In the genomic region with DNA sequence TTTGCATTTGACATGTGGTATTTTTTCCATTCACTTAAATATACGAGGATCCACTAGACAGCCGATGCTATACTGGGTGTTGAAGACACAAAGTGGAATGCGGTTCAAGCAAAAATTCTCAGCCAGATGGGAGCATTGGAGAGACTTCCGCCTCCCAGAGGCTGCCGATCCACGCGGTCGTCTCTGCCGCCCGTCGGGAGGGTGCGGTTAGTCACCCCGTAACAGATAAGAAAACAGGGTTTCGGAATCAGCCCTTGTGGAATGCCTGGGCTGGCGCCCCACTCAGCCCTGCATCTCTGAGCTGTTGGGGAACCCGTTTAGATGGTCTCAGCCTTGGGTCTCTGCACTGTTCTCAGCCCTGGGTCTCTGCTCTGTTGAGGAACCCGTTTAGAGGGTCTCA, we compare ENCODE assay signal across 1 cellular context.
TF ChIP-seq lines count a peak whose summit lies in the region.

No MANE protein-coding gene starts in this region.

TF ChIP-seq in K562, 482 proteins besides CTCF, POLR2A, EP300 and RAD21 (continued from another document and continues in another):
- TF ChIP-seq, protein P1, sequence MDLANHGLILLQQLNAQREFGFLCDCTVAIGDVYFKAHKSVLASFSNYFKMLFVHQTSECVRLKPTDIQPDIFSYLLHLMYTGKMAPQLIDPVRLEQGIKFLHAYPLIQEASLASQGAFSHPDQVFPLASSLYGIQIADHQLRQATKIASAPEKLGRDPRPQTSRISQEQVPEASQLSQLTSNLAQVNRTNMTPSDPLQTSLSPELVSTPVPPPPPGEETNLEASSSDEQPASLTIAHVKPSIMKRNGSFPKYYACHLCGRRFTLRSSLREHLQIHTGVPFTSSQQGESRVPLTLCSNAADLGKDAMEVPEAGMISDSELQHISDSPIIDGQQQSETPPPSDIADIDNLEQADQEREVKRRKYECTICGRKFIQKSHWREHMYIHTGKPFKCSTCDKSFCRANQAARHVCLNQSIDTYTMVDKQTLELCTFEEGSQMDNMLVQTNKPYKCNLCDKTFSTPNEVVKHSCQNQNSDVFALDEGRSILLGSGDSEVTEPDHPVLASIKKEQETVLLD (IDR thresholded peaks at IDR 0.05): peak; percentile 18; the same call in 1 of the 2 replicates
- TF ChIP-seq GATAD2B (IDR thresholded peaks at IDR 0.05; ENCODE audit: borderline replicate concordance): peak; percentile 45; the same call in 1 of the 2 replicates
- peak; percentile 16 for TF ChIP-seq HMGN3 (IDR thresholded peaks at IDR 0.05; ENCODE audit: borderline replicate concordance, extremely low read depth, insufficient read length, low read depth, low read length)
- TF ChIP-seq, protein P2, sequence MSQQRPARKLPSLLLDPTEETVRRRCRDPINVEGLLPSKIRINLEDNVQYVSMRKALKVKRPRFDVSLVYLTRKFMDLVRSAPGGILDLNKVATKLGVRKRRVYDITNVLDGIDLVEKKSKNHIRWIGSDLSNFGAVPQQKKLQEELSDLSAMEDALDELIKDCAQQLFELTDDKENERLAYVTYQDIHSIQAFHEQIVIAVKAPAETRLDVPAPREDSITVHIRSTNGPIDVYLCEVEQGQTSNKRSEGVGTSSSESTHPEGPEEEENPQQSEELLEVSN (IDR thresholded peaks at IDR 0.05; ENCODE audit: borderline replicate concordance in 1 of 2, extremely low read depth in 1 of 2, insufficient read depth in 1 of 2, insufficient read length in 1 of 2, low read depth in 1 of 2, low read length in 1 of 2, poor library complexity in 1 of 2, severe bottlenecking in 1 of 2): peak; percentile 35 to 83
- TF ChIP-seq, protein P3, sequence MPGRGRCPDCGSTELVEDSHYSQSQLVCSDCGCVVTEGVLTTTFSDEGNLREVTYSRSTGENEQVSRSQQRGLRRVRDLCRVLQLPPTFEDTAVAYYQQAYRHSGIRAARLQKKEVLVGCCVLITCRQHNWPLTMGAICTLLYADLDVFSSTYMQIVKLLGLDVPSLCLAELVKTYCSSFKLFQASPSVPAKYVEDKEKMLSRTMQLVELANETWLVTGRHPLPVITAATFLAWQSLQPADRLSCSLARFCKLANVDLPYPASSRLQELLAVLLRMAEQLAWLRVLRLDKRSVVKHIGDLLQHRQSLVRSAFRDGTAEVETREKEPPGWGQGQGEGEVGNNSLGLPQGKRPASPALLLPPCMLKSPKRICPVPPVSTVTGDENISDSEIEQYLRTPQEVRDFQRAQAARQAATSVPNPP (IDR thresholded peaks at IDR 0.05; ENCODE audit: borderline replicate concordance, insufficient read depth, insufficient read length): no peak
- peak; percentile 35; the same call in 1 of the 2 replicates for TF ChIP-seq ELF2 (CRISPR knock-in tag; IDR thresholded peaks at IDR 0.05)
- TF ChIP-seq, protein P4, sequence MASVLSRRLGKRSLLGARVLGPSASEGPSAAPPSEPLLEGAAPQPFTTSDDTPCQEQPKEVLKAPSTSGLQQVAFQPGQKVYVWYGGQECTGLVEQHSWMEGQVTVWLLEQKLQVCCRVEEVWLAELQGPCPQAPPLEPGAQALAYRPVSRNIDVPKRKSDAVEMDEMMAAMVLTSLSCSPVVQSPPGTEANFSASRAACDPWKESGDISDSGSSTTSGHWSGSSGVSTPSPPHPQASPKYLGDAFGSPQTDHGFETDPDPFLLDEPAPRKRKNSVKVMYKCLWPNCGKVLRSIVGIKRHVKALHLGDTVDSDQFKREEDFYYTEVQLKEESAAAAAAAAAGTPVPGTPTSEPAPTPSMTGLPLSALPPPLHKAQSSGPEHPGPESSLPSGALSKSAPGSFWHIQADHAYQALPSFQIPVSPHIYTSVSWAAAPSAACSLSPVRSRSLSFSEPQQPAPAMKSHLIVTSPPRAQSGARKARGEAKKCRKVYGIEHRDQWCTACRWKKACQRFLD (CRISPR knock-in tag; IDR thresholded peaks at IDR 0.05): 0 out of 2 replicates have a peak, but pooled peaks have one; percentile 50
- peak; percentile 55; the same call in 1 of the 2 replicates for TF ChIP-seq ELF1 (tag; IDR thresholded peaks at IDR 0.05)
- 0 out of 2 replicates have a peak, but pooled peaks have one; percentile 44 for TF ChIP-seq MYNN (IDR thresholded peaks at IDR 0.05)
- TF ChIP-seq MYNN (CRISPR knock-in tag; IDR thresholded peaks at IDR 0.05): no peak
- no peak for TF ChIP-seq NR2C2 (CRISPR knock-in tag; IDR thresholded peaks at IDR 0.05)
- TF ChIP-seq NR2C2 (tag; IDR thresholded peaks at IDR 0.05): no peak
- no peak for TF ChIP-seq CREB1 (IDR thresholded peaks at IDR 0.05)
- 0 out of 2 replicates have a peak, but pooled peaks have one; percentile 26 for TF ChIP-seq CREB1 (CRISPR knock-in tag; IDR thresholded peaks at IDR 0.05)
- TF ChIP-seq JUND (IDR thresholded peaks at IDR 0.05; ENCODE audit: borderline replicate concordance, low read depth, low read length): peak; percentile 78
- TF ChIP-seq JUND (tag; IDR thresholded peaks at IDR 0.05; ENCODE audit: borderline replicate concordance, low read depth, low read length): peak; percentile 68; the same call in 1 of the 3 replicates
- TF ChIP-seq SIN3A (IDR thresholded peaks at IDR 0.05; ENCODE audit: borderline replicate concordance in 2 of 2, control insufficient read depth in 1 of 2, low read depth in 2 of 2, low read length in 2 of 2): peak in 1 of 2 experiments; percentile 85; a peak in 1 of 4 replicates
- TF ChIP-seq, protein P5, sequence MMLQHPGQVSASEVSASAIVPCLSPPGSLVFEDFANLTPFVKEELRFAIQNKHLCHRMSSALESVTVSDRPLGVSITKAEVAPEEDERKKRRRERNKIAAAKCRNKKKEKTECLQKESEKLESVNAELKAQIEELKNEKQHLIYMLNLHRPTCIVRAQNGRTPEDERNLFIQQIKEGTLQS (IDR thresholded peaks at IDR 0.05): peak; percentile 39; the same call in 1 of the 2 replicates
- TF ChIP-seq, protein P5 (CRISPR knock-in tag; conservative IDR thresholded peaks at IDR 0.05): no peak
- no peak for TF ChIP-seq RNF2 (IDR thresholded peaks at IDR 0.05)
- TF ChIP-seq, protein P6, sequence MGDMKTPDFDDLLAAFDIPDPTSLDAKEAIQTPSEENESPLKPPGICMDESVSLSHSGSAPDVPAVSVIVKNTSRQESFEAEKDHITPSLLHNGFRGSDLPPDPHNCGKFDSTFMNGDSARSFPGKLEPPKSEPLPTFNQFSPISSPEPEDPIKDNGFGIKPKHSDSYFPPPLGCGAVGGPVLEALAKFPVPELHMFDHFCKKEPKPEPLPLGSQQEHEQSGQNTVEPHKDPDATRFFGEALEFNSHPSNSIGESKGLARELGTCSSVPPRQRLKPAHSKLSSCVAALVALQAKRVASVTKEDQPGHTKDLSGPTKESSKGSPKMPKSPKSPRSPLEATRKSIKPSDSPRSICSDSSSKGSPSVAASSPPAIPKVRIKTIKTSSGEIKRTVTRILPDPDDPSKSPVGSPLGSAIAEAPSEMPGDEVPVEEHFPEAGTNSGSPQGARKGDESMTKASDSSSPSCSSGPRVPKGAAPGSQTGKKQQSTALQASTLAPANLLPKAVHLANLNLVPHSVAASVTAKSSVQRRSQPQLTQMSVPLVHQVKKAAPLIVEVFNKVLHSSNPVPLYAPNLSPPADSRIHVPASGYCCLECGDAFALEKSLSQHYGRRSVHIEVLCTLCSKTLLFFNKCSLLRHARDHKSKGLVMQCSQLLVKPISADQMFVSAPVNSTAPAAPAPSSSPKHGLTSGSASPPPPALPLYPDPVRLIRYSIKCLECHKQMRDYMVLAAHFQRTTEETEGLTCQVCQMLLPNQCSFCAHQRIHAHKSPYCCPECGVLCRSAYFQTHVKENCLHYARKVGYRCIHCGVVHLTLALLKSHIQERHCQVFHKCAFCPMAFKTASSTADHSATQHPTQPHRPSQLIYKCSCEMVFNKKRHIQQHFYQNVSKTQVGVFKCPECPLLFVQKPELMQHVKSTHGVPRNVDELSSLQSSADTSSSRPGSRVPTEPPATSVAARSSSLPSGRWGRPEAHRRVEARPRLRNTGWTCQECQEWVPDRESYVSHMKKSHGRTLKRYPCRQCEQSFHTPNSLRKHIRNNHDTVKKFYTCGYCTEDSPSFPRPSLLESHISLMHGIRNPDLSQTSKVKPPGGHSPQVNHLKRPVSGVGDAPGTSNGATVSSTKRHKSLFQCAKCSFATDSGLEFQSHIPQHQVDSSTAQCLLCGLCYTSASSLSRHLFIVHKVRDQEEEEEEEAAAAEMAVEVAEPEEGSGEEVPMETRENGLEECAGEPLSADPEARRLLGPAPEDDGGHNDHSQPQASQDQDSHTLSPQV (IDR thresholded peaks at IDR 0.05): peak; percentile 73
- TF ChIP-seq ZNF695 (CRISPR knock-in tag; IDR thresholded peaks at IDR 0.05): no peak
- TF ChIP-seq MBD2 (IDR thresholded peaks at IDR 0.05; ENCODE audit: borderline replicate concordance, low read depth): peak; percentile 31; the same call in 1 of the 2 replicates
- no peak for TF ChIP-seq FOXA3 (CRISPR knock-in tag; conservative IDR thresholded peaks at IDR 0.05 in 1 of 2, IDR thresholded peaks at IDR 0.05 in 1 of 2)
- TF ChIP-seq ARID1B (IDR thresholded peaks at IDR 0.05): peak; percentile 64
- TF ChIP-seq HDGF (IDR thresholded peaks at IDR 0.05): 0 out of 2 replicates have a peak, but pooled peaks have one; percentile 26
- TF ChIP-seq CBFA2T3 (IDR thresholded peaks at IDR 0.05): peak; percentile 42
- 0 out of 2 replicates have a peak, but pooled peaks have one; percentile 25 for TF ChIP-seq SMARCC2 (IDR thresholded peaks at IDR 0.05; ENCODE audit: low read depth)
- peak; percentile 38; the same call in 1 of the 2 replicates for TF ChIP-seq ZKSCAN1 (IDR thresholded peaks at IDR 0.05; ENCODE audit: low read depth, low read length)
- TF ChIP-seq, protein P7, sequence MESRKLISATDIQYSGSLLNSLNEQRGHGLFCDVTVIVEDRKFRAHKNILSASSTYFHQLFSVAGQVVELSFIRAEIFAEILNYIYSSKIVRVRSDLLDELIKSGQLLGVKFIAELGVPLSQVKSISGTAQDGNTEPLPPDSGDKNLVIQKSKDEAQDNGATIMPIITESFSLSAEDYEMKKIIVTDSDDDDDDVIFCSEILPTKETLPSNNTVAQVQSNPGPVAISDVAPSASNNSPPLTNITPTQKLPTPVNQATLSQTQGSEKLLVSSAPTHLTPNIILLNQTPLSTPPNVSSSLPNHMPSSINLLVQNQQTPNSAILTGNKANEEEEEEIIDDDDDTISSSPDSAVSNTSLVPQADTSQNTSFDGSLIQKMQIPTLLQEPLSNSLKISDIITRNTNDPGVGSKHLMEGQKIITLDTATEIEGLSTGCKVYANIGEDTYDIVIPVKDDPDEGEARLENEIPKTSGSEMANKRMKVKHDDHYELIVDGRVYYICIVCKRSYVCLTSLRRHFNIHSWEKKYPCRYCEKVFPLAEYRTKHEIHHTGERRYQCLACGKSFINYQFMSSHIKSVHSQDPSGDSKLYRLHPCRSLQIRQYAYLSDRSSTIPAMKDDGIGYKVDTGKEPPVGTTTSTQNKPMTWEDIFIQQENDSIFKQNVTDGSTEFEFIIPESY (CRISPR knock-in tag; IDR thresholded peaks at IDR 0.05): 0 out of 2 replicates have a peak, but pooled peaks have one; percentile 19
- TF ChIP-seq HDAC2 (IDR thresholded peaks at IDR 0.05): peak; percentile 63; the same call in 1 of the 2 replicates
- TF ChIP-seq TEAD4 (IDR thresholded peaks at IDR 0.05; ENCODE audit: low read length): peak; percentile 56
- no peak for TF ChIP-seq TEAD4 (CRISPR knock-in tag; IDR thresholded peaks at IDR 0.05; ENCODE audit: borderline replicate concordance)
- TF ChIP-seq PHF21A (IDR thresholded peaks at IDR 0.05; ENCODE audit: borderline replicate concordance, low read depth): 0 out of 2 replicates have a peak, but pooled peaks have one; percentile 21
- TF ChIP-seq, protein P8, sequence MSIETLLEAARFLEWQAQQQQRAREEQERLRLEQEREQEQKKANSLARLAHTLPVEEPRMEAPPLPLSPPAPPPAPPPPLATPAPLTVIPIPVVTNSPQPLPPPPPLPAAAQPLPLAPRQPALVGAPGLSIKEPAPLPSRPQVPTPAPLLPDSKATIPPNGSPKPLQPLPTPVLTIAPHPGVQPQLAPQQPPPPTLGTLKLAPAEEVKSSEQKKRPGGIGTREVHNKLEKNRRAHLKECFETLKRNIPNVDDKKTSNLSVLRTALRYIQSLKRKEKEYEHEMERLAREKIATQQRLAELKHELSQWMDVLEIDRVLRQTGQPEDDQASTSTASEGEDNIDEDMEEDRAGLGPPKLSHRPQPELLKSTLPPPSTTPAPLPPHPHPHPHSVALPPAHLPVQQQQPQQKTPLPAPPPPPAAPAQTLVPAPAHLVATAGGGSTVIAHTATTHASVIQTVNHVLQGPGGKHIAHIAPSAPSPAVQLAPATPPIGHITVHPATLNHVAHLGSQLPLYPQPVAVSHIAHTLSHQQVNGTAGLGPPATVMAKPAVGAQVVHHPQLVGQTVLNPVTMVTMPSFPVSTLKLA (conservative IDR thresholded peaks at IDR 0.05): peak; percentile 75 to 91
- peak; percentile 56; the same call in 1 of the 2 replicates for TF ChIP-seq SP1 (CRISPR knock-in tag; IDR thresholded peaks at IDR 0.05)
- peak; percentile 23; the same call in 1 of the 2 replicates for TF ChIP-seq CTBP1 (IDR thresholded peaks at IDR 0.05; ENCODE audit: borderline replicate concordance)
- TF ChIP-seq, protein P9, sequence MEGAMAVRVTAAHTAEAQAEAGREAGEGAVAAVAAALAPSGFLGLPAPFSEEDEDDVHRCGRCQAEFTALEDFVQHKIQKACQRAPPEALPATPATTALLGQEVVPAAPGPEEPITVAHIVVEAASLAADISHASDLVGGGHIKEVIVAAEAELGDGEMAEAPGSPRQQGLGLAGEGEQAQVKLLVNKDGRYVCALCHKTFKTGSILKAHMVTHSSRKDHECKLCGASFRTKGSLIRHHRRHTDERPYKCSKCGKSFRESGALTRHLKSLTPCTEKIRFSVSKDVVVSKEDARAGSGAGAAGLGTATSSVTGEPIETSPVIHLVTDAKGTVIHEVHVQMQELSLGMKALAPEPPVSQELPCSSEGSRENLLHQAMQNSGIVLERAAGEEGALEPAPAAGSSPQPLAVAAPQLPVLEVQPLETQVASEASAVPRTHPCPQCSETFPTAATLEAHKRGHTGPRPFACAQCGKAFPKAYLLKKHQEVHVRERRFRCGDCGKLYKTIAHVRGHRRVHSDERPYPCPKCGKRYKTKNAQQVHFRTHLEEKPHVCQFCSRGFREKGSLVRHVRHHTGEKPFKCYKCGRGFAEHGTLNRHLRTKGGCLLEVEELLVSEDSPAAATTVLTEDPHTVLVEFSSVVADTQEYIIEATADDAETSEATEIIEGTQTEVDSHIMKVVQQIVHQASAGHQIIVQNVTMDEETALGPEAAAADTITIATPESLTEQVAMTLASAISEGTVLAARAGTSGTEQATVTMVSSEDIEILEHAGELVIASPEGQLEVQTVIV (CRISPR knock-in tag; IDR thresholded peaks at IDR 0.05; ENCODE audit: borderline replicate concordance): no peak
- TF ChIP-seq FOXK2 (conservative IDR thresholded peaks at IDR 0.05 in 1 of 2, IDR thresholded peaks at IDR 0.05 in 1 of 2; ENCODE audit: low read depth in 2 of 2): no peak; a peak in 1 of 4 replicates
- TF ChIP-seq, protein P10, sequence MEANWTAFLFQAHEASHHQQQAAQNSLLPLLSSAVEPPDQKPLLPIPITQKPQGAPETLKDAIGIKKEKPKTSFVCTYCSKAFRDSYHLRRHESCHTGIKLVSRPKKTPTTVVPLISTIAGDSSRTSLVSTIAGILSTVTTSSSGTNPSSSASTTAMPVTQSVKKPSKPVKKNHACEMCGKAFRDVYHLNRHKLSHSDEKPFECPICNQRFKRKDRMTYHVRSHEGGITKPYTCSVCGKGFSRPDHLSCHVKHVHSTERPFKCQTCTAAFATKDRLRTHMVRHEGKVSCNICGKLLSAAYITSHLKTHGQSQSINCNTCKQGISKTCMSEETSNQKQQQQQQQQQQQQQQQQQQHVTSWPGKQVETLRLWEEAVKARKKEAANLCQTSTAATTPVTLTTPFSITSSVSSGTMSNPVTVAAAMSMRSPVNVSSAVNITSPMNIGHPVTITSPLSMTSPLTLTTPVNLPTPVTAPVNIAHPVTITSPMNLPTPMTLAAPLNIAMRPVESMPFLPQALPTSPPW (CRISPR knock-in tag; IDR thresholded peaks at IDR 0.05): peak; percentile 69
- TF ChIP-seq CREM (IDR thresholded peaks at IDR 0.05; ENCODE audit: low read depth): peak; percentile 38; the same call in 1 of the 2 replicates
